7 cellular contexts compared by ENCODE assay signal in genomic region chr1:198850966-198851365, GRCh38.
DNase-seq lines count a peak whose midpoint lies in the region; ATAC-seq and TF ChIP-seq lines count a peak whose summit lies in the region.
"Not testable (repeated sequence)": the region's sequence is repeated elsewhere in the genome, so short reads cannot be mapped to it uniquely, and the experiment has no call there.

No MANE protein-coding gene starts in this region.

- DNase-seq in A673 (ENCODE audit: low spot score); RWPE2 (ENCODE audit: low spot score); activated CD4-positive, alpha-beta T cell treated with anti-CD3 and anti-CD28 coated beads, Interleukin-2, amount 10 ng/mL, durations not matched to agents 24 days and 14 days; MCF 10A (ENCODE audit: unreplicated experiment); epithelial cell of prostate (ENCODE audit: low read depth, low spot score); mesenchymal stem cell; smooth muscle cell (lab: John Stamatoyannopoulos, UW; ENCODE audit: unreplicated experiment): not testable (repeated sequence)

- POLR2A ChIA-PET in A673 (lab: Charles Lee; ENCODE audit: low non-redundant PET); MCF 10A (lab: Yijun Ruan, JAX): not testable (repeated sequence)

- not testable (repeated sequence) for H3K9me3 ChIP-seq in A673 (ENCODE audit: low read depth, low read length, poor library complexity, severe bottlenecking); RWPE2 (ENCODE audit: severe bottlenecking); mesenchymal stem cell (ENCODE audit: control insufficient read depth, low read length); smooth muscle cell (replicated peaks; ENCODE audit: low read depth)

- not testable (repeated sequence) for H3K14ac ChIP-seq in mesenchymal stem cell (ENCODE audit: low read length in 2 of 2)

- not testable (repeated sequence) for H3K4me3 Mint-ChIP-seq in activated CD4-positive, alpha-beta T cell treated with anti-CD3 and anti-CD28 coated beads, Interleukin-2, amount 10 ng/mL, durations not matched to agents 24 days and 14 days; MCF 10A (ENCODE audit: unreplicated experiment)

- not testable (repeated sequence) for H3K4me1 Mint-ChIP-seq in activated CD4-positive, alpha-beta T cell treated with anti-CD3 and anti-CD28 coated beads, Interleukin-2, amount 10 ng/mL, durations not matched to agents 24 days and 14 days; MCF 10A (ENCODE audit: insufficient read depth, unreplicated experiment)

- not testable (repeated sequence) for H2AK5ac ChIP-seq in mesenchymal stem cell (ENCODE audit: low read length, severe bottlenecking)

- peaks cover 60% of the 10 kb centered on the region for H3K36me3 Mint-ChIP-seq in activated CD4-positive, alpha-beta T cell treated with anti-CD3 and anti-CD28 coated beads, Interleukin-2, amount 10 ng/mL, durations not matched to agents 24 days and 14 days (ENCODE audit: low read depth)
- peaks cover 39% of the 10 kb centered on the region for H3K36me3 Mint-ChIP-seq in MCF 10A (ENCODE audit: insufficient read depth, unreplicated experiment)

- H3K23ac ChIP-seq in mesenchymal stem cell (ENCODE audit: low read length in 2 of 2) = not testable (repeated sequence)

- intact Hi-C loops in A673 (cut with micrococcal nuclease; ENCODE audit: unreplicated experiment); activated CD4-positive, alpha-beta T cell treated with anti-CD3 and anti-CD28 coated beads, Interleukin-2, amount 10 ng/mL, durations not matched to agents 24 days and 14 days (cut with micrococcal nuclease); MCF 10A (cut with micrococcal nuclease): not testable (repeated sequence)

- H3K4me3 ChIP-seq in A673 (ENCODE audit: low read depth, low read length, poor library complexity, severe bottlenecking); RWPE2 (ENCODE audit: severe bottlenecking); mesenchymal stem cell (ENCODE audit: insufficient read depth in 1 of 2, low read depth in 1 of 2, low read length in 2 of 2); smooth muscle cell: not testable (repeated sequence)

- H4K91ac ChIP-seq in mesenchymal stem cell (ENCODE audit: low read length) = not testable (repeated sequence)

- ATAC-seq in RWPE2 (ENCODE audit: low read depth) = not testable (repeated sequence)

- not testable (repeated sequence) for H3K4ac ChIP-seq in mesenchymal stem cell (ENCODE audit: low read depth in 1 of 2, low read length in 2 of 2)

- H3K27me3 Mint-ChIP-seq in activated CD4-positive, alpha-beta T cell treated with anti-CD3 and anti-CD28 coated beads, Interleukin-2, amount 10 ng/mL, durations not matched to agents 24 days and 14 days; MCF 10A (ENCODE audit: insufficient read depth, unreplicated experiment): not testable (repeated sequence)

- H4K20me1 ChIP-seq in smooth muscle cell (ENCODE audit: low read depth) = peaks cover 74% of the 10 kb centered on the region

- H2BK120ac ChIP-seq in mesenchymal stem cell (ENCODE audit: low read depth, low read length) = not testable (repeated sequence)

- not testable (repeated sequence) for H3K79me1 ChIP-seq in mesenchymal stem cell (replicated peaks; ENCODE audit: low read length, poor library complexity, severe bottlenecking)

- H3K9ac ChIP-seq in mesenchymal stem cell (ENCODE audit: low read length); smooth muscle cell (ENCODE audit: low read depth): not testable (repeated sequence)

- peak overlapping the region; percentile 66 for H3K27ac ChIP-seq in A673 (ENCODE audit: low read depth, low read length, poor library complexity, severe bottlenecking)
- H3K27ac ChIP-seq in RWPE2 (ENCODE audit: poor library complexity, severe bottlenecking) = peak overlapping the region; percentile 37
- peak overlapping the region; percentile 56 for H3K27ac ChIP-seq in epithelial cell of prostate
- not testable (repeated sequence) for H3K27ac ChIP-seq in mesenchymal stem cell (ENCODE audit: low read length, poor library complexity, severe bottlenecking)
- H3K27ac ChIP-seq in smooth muscle cell (ENCODE audit: low read depth) = peak overlapping the region; percentile 55

- H3K27ac Mint-ChIP-seq in activated CD4-positive, alpha-beta T cell treated with anti-CD3 and anti-CD28 coated beads, Interleukin-2, amount 10 ng/mL, durations not matched to agents 24 days and 14 days = peak overlapping the region; percentile 25
- H3K27ac Mint-ChIP-seq in MCF 10A (ENCODE audit: low read depth, unreplicated experiment) = peak overlapping the region; percentile 9

- not testable (repeated sequence) for H2AFZ ChIP-seq in mesenchymal stem cell (ENCODE audit: low read depth, low read length); smooth muscle cell (ENCODE audit: low read depth)

- H3K36me3 ChIP-seq in A673 (ENCODE audit: insufficient read depth, low read length, poor library complexity, severe bottlenecking) (peaks cover 66% of the 10 kb centered on the region), RWPE2 (ENCODE audit: low read depth) (peaks cover 25% of the 10 kb centered on the region), smooth muscle cell (ENCODE audit: low read depth) (peaks cover 17% of the 10 kb centered on the region)
- not testable (repeated sequence) for H3K36me3 ChIP-seq in mesenchymal stem cell (ENCODE audit: control insufficient read depth in 1 of 2, insufficient read depth in 2 of 2, low read depth in 1 of 2, low read length in 2 of 2)

- peaks cover 31% of the 10 kb centered on the region for H3F3A ChIP-seq in smooth muscle cell (ENCODE audit: low read depth)

- not testable (repeated sequence) for H2BK15ac ChIP-seq in mesenchymal stem cell (ENCODE audit: low read depth, poor library complexity, severe bottlenecking)

- not testable (repeated sequence) for H3K18ac ChIP-seq in mesenchymal stem cell (ENCODE audit: low read depth in 1 of 2, low read length in 2 of 2)

- 100% methylated on average over 3 of the region's 5 CpGs for WGBS in mesenchymal stem cell
- WGBS in smooth muscle cell (ENCODE audit: low lambda C conversion rate) = 94% methylated on average over 5 of the region's 5 CpGs

- H3K4me2 ChIP-seq in mesenchymal stem cell (ENCODE audit: low read length, poor library complexity, severe bottlenecking) = not testable (repeated sequence)
- H3K4me2 ChIP-seq in smooth muscle cell = peak overlapping the region; percentile 1

- BruUV-seq in A673 (replicated peaks; lab: Mats Ljungman, UMichigan); MCF 10A (replicated peaks; lab: Mats Ljungman, UMichigan): not testable (repeated sequence)

- CTCF ChIA-PET in A673 (lab: Charles Lee); MCF 10A (lab: Yijun Ruan, JAX): not testable (repeated sequence)

- not testable (repeated sequence) for H2BK12ac ChIP-seq in mesenchymal stem cell (ENCODE audit: low read length in 2 of 2)

- H4K8ac ChIP-seq in mesenchymal stem cell (ENCODE audit: low read length) = peak overlapping the region; percentile 9

- peaks cover 76% of the 10 kb centered on the region for H3K79me2 ChIP-seq in smooth muscle cell (ENCODE audit: low read depth)

- not testable (repeated sequence) for H3K9me3 Mint-ChIP-seq in activated CD4-positive, alpha-beta T cell treated with anti-CD3 and anti-CD28 coated beads, Interleukin-2, amount 10 ng/mL, durations not matched to agents 24 days and 14 days; MCF 10A (ENCODE audit: unreplicated experiment)

- H2BK5ac ChIP-seq in mesenchymal stem cell (ENCODE audit: low read depth, low read length, poor library complexity, severe bottlenecking) = not testable (repeated sequence)

- not testable (repeated sequence) for TF ChIP-seq CTCF in A673 (conservative IDR thresholded peaks at IDR 0.05; ENCODE audit: low read depth, low read length); RWPE2 (IDR thresholded peaks at IDR 0.05; ENCODE audit: poor library complexity, severe bottlenecking); MCF 10A (IDR thresholded peaks at IDR 0.05; ENCODE audit: unreplicated experiment); smooth muscle cell (IDR thresholded peaks at IDR 0.05; ENCODE audit: borderline replicate concordance, insufficient read depth, poor library complexity, severe bottlenecking)

- peaks cover 26% of the 10 kb centered on the region for H3K4me1 ChIP-seq in A673 (ENCODE audit: insufficient read depth, low read length, poor library complexity, severe bottlenecking)
- H3K4me1 ChIP-seq in RWPE2 (ENCODE audit: insufficient read depth, poor library complexity, severe bottlenecking) = peaks cover 24% of the 10 kb centered on the region
- not testable (repeated sequence) for H3K4me1 ChIP-seq in mesenchymal stem cell (ENCODE audit: control insufficient read depth, insufficient read depth, low read depth, low read length); smooth muscle cell (ENCODE audit: low read depth)

- H3K27me3 ChIP-seq in A673 (replicated peaks; ENCODE audit: insufficient read depth, low read depth, low read length, poor library complexity); RWPE2 (ENCODE audit: insufficient read depth, poor library complexity, severe bottlenecking); mesenchymal stem cell (ENCODE audit: control insufficient read depth in 1 of 2, insufficient read depth in 1 of 2, low read length in 2 of 2); smooth muscle cell (ENCODE audit: low read depth): not testable (repeated sequence)
